25 cellular contexts compared by ENCODE assay signal in genomic region chr21:27688773-27689172, GRCh38.
DNase-seq lines count a peak whose midpoint lies in the region; ATAC-seq, FAIRE-seq and TF ChIP-seq lines count a peak whose summit lies in the region.
"Had no signal": no experiment of that assay in that cellular context is flagged by ENCODE, and none has a peak within 500 bp of the region (broad histone marks: within the 10 kb centered on the region; RNA-seq: fewer than 3 reads in every experiment).

No MANE protein-coding gene starts in this region.

- no peak for ATAC-seq in WTC11
- ATAC-seq: A549; CD8-positive, alpha-beta T cell; GM12878 had no signal

- no peak overlapping the region for H3K4me3 Mint-ChIP-seq in WTC11
- H3K4me3 Mint-ChIP-seq: B cell; CD4-positive, alpha-beta T cell; CD8-positive, alpha-beta T cell had no signal

- TF ChIP-seq CTCF in WTC11 (IDR thresholded peaks at IDR 0.05) = no peak

- H3K36me3 Mint-ChIP-seq in WTC11 = peaks cover 19% of the 10 kb centered on the region
- H3K36me3 Mint-ChIP-seq: CD8-positive, alpha-beta T cell had no signal

- peaks cover 24% of the 10 kb centered on the region for H3K9me3 Mint-ChIP-seq in WTC11
- H3K9me3 Mint-ChIP-seq: CD4-positive, alpha-beta T cell had no signal

- DNase-seq in WTC11 (ENCODE audit: low spot score) = no peak
- DNase-seq in small intestine = no peak
- DNase-seq in frontal cortex (ENCODE audit: low spot score in 2 of 2) = no peak
- DNase-seq in DMS153 treated with DMSO at 0.1 percent for 48 hours (lab: John Stamatoyannopoulos, UW; ENCODE audit: unreplicated experiment) = no peak
- DNase-seq in HCEC 1CT = no peak
- DNase-seq: AML-193; Caco-2; Calu3; CD4-positive, alpha-beta T cell; CD8-positive, alpha-beta T cell; DMS 273 treated with DMSO at 0.1 percent for 48 hours; DMS153; DMS79 treated with DMSO at 0.1 percent for 48 hours; GDM1 had no signal

- H3K27me3 ChIP-seq in small intestine (ENCODE audit: control insufficient read depth in 2 of 2, insufficient read depth in 2 of 2, low read length in 2 of 2) = no peaks in the 10 kb centered on the region
- H3K27me3 ChIP-seq: BLaER1 treated with 17β-estradiol and CSF1 and Interleukin-3, amounts not matched to agents 10 nM and 100 nM had no signal

- CTCF ChIA-PET in WTC11 (lab: Charles Lee) = no interaction called here

- no peaks in the 10 kb centered on the region for H3K9me3 ChIP-seq in small intestine (ENCODE audit: control insufficient read depth, low read depth)
- H3K9me3 ChIP-seq: A549 had no signal

- POLR2A ChIA-PET in WTC11 (lab: Charles Lee) = interaction anchor here (0.6 kb wide), 1 partner anchor 656 kb away, joined by 7 read pairs; no protein-coding TSS in a partner anchor

- no peak overlapping the region for H3K4me3 ChIP-seq in small intestine (ENCODE audit: low read depth in 1 of 2, low read length in 2 of 2)
- H3K4me3 ChIP-seq: A549; BLaER1 treated with 17β-estradiol and CSF1 and Interleukin-3, amounts not matched to agents 10 nM and 100 nM; GM12878 had no signal

- H3K36me3 ChIP-seq in small intestine (ENCODE audit: control insufficient read depth in 2 of 2, insufficient read depth in 2 of 2, low read length in 2 of 2) = no peaks in the 10 kb centered on the region
- H3K36me3 ChIP-seq: BLaER1 treated with 17β-estradiol and CSF1 and Interleukin-3, amounts not matched to agents 10 nM and 100 nM had no signal

- H3K4me1 ChIP-seq in small intestine (ENCODE audit: control insufficient read depth in 2 of 2, insufficient read depth in 1 of 2, low read depth in 1 of 2, low read length in 1 of 2) = no peaks in the 10 kb centered on the region
- H3K4me1 ChIP-seq: A549, Caco-2 had no signal

- peaks cover 13% of the 10 kb centered on the region for H3K4me1 Mint-ChIP-seq in WTC11
- H3K4me1 Mint-ChIP-seq: B cell had no signal

- peak; percentile 37 for FAIRE-seq in G401.6 (lab: Jason Lieb, UNC)
- peak; percentile 18 for FAIRE-seq in endometrium (lab: Jason Lieb, UNC)
- peak; percentile 53 for FAIRE-seq in small intestine (lab: Jason Lieb, UNC)
- no peak for FAIRE-seq in frontal cortex (lab: Jason Lieb, UNC)
- FAIRE-seq: A549, GM12878, GM12892, GM18507, GM19239 had no signal

- H3K27me3 Mint-ChIP-seq in WTC11 (ENCODE audit: low read depth) = no peaks in the 10 kb centered on the region
- H3K27me3 Mint-ChIP-seq: B cell; CD4-positive, alpha-beta T cell had no signal

- H3K27ac ChIP-seq in small intestine (ENCODE audit: low read depth in 1 of 2, low read length in 1 of 2) = no peak overlapping the region
- H3K27ac ChIP-seq: 22Rv1; A549; BLaER1 treated with 17β-estradiol and CSF1 and Interleukin-3, amounts not matched to agents 10 nM and 100 nM; C4-2B had no signal

- H3K27ac Mint-ChIP-seq in WTC11 = no peak overlapping the region
- H3K27ac Mint-ChIP-seq: B cell; CD4-positive, alpha-beta T cell; CD8-positive, alpha-beta T cell had no signal

TF ChIP-seq in WTC11, 78 proteins besides CTCF, POLR2A, EP300 and RAD21:
- TF ChIP-seq ZSCAN18 (CRISPR knock-in tag; IDR thresholded peaks at IDR 0.05) = no peak
- TF ChIP-seq ZNF416 (CRISPR knock-in tag; IDR thresholded peaks at IDR 0.05) = no peak
- TF ChIP-seq ZNF396 (CRISPR knock-in tag; IDR thresholded peaks at IDR 0.05; ENCODE audit: borderline replicate concordance) = no peak
- no peak for TF ChIP-seq ZNF121 (CRISPR knock-in tag; IDR thresholded peaks at IDR 0.05)
- TF ChIP-seq HMGA2 (CRISPR knock-in tag; IDR thresholded peaks at IDR 0.05) = peak; percentile 97
TF ChIP-seq in WTC11: peak in this region for 1.
